8 cellular contexts compared by ENCODE assay signal in the genomic region with DNA sequence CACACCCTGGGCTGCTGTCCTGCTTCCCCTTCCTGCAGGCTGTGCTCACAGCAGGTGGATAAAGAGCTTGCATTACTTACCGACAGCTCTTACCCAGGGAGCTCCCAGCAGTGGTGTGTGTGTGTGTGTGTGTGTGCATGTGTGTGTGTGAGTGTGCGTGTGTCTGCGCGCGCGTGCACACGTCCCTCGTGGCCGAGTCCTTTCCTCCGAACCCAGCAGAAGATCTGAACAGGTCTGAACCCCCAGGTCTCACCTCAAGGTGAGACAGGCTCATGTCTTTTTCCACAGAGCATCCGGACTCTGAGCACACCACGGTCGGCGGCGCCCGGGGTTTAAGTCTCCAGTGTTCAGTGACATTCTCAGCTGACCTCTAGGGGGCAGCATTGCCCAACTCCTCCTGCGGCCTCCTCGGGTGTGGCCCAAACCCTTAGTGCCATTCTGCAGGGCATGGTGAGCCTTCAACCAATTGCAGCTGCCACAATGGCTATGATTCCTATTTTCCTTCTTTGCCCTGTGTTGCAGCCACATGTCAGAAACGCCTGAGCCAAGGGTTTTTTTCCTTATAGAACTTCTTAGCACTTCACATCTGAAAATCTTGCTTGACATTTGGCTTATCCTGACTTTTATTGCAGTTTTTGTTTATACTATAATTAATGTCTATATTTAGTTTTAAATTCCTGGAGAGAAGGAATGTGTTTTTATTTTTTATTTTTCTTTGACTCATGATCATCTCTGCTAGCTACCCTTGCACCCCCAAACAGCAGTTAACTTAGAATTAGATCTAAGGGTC.
DNase-seq lines count a peak whose midpoint lies in the region; ATAC-seq and TF ChIP-seq lines count a peak whose summit lies in the region.

No MANE protein-coding gene starts in this region.

- no peaks in the 10 kb centered on the region for H3K36me3 ChIP-seq in GM06990 (ENCODE audit: control insufficient read depth, insufficient read depth, low read length)

- ATAC-seq in Right ventricle myocardium superior (ENCODE audit: poor library complexity), result peak; percentile 87

- H3K36me3 Mint-ChIP-seq in activated naive CD4-positive, alpha-beta T cell treated with anti-CD3 and anti-CD28 coated beads for 36 hours (ENCODE audit: low read depth), result no peaks in the 10 kb centered on the region

- H3K27me3 ChIP-seq in GM06990 (replicated peaks; ENCODE audit: control insufficient read depth, insufficient read depth, low read length), result no peaks in the 10 kb centered on the region; the same call in 1 of the 2 replicates

- TF ChIP-seq CTCF in GM06990 (IDR thresholded peaks at IDR 0.05; ENCODE audit: insufficient read depth, low read length, poor library complexity, severe bottlenecking), result peak; percentile 88
- peak; percentile 88 for TF ChIP-seq CTCF in LNCAP (IDR thresholded peaks at IDR 0.05)

- peak overlapping the region; percentile 67 for H3K4me3 Mint-ChIP-seq in activated naive CD4-positive, alpha-beta T cell treated with anti-CD3 and anti-CD28 coated beads for 36 hours

- intact Hi-C loops in activated naive CD4-positive, alpha-beta T cell treated with anti-CD3 and anti-CD28 coated beads for 36 hours (cut with micrococcal nuclease), result loop anchor here (2.0 to 10.0 kb wide), 4 partner anchors 374 to 1746 kb away; no protein-coding TSS in a partner anchor
- intact Hi-C loops in Right ventricle myocardium superior (cut with DNase I), result no loop called here

- CTCF ChIA-PET in activated naive CD4-positive, alpha-beta T cell treated with anti-CD3 and anti-CD28 coated beads for 36 hours (lab: Charles Lee), result interaction anchor here (0.6 to 1.4 kb wide), 14 partner anchors 11 to 1060 kb away, joined by 3 to 7 read pairs (median 3); no protein-coding TSS in a partner anchor

- no peak overlapping the region for H3K27ac Mint-ChIP-seq in activated naive CD4-positive, alpha-beta T cell treated with anti-CD3 and anti-CD28 coated beads for 36 hours

- H3K27me3 Mint-ChIP-seq in activated naive CD4-positive, alpha-beta T cell treated with anti-CD3 and anti-CD28 coated beads for 36 hours (ENCODE audit: low read depth), result peaks cover 13% of the 10 kb centered on the region

- H3K9me3 Mint-ChIP-seq in activated naive CD4-positive, alpha-beta T cell treated with anti-CD3 and anti-CD28 coated beads for 36 hours, result no peaks in the 10 kb centered on the region

- DNase-seq in GM06990 (ENCODE audit: extremely low read depth, insufficient read length), result peak; percentile 46
- DNase-seq in H4 (ENCODE audit: low spot score), result peak; percentile 76
- DNase-seq in SK-N-DZ (ENCODE audit: low spot score), result peak; percentile 78
- peak; percentile 87 for DNase-seq in activated naive CD4-positive, alpha-beta T cell treated with anti-CD3 and anti-CD28 coated beads for 36 hours
- peak; percentile 73 for DNase-seq in Right ventricle myocardium superior
- peak; percentile 55 for DNase-seq in pons (ENCODE audit: low spot score)
- DNase-seq in ureter (ENCODE audit: low spot score), result peak; percentile 70

- H3K4me1 Mint-ChIP-seq in activated naive CD4-positive, alpha-beta T cell treated with anti-CD3 and anti-CD28 coated beads for 36 hours (ENCODE audit: low read depth), result peaks cover 2% of the 10 kb centered on the region

- no peak overlapping the region for H3K4me3 ChIP-seq in GM06990 (replicated peaks; ENCODE audit: low read depth, low read length)
